In genomic region chr12:93379432-93380308, GRCh38 we compare ENCODE assay signal across 8 cellular contexts. TPM values are rescaled to one million over a fixed set of nuclear protein-coding genes. Genes with fewer than 3 reads are reported as not detected.
DNase-seq lines count a peak whose midpoint lies in the region; ATAC-seq, FAIRE-seq and TF ChIP-seq lines count a peak whose summit lies in the region.

No MANE protein-coding gene starts in this region.

- H3K4me2 ChIP-seq in KMS-11, result peak overlapping the region; percentile 78

- WGBS in body of pancreas, 2 donors, result 3% methylated on average over 7 of the region's 7 CpGs

- peaks cover 13% of the 10 kb centered on the region; the same call in 1 of the 2 replicates for H4K20me1 ChIP-seq in KMS-11 (ENCODE audit: insufficient read depth)

- peak in 1 of 5 donors; percentile 14 for DNase-seq in CD4-positive, alpha-beta memory T cell
- DNase-seq in body of pancreas (no peak), lower lobe of right lung (no peak), type B pancreatic cell (ENCODE audit: extremely low spot score, unreplicated experiment) (no peak), AG08395 (ENCODE audit: low spot score) (no peak), frontal cortex (ENCODE audit: low spot score in 2 of 2) (no peak)

- peaks cover 64% of the 10 kb centered on the region for H3K79me2 ChIP-seq in KMS-11 (ENCODE audit: insufficient read depth, low read depth)

- H3K4me3 ChIP-seq in CD4-positive, alpha-beta memory T cell (ENCODE audit: low read length in 2 of 2), result peak overlapping the region; percentile 71 to 88
- H3K4me3 ChIP-seq in KMS-11 (IDR thresholded peaks at IDR 0.05; ENCODE audit: insufficient read depth, low read depth, low read length) (no peak overlapping the region), body of pancreas (peak overlapping the region in 1 of 2 donors; percentile 97), lower lobe of right lung (peak overlapping the region; percentile 77)

- peaks cover 51% of the 10 kb centered on the region for H3K4me1 ChIP-seq in CD4-positive, alpha-beta memory T cell (ENCODE audit: insufficient read depth, low read length)
- H3K4me1 ChIP-seq in KMS-11 (ENCODE audit: low read depth, poor library complexity, severe bottlenecking) (peaks cover 23% of the 10 kb centered on the region), body of pancreas (peaks cover 54% of the 10 kb centered on the region), lower lobe of right lung (peaks cover 72% of the 10 kb centered on the region)

- no peaks in the 10 kb centered on the region for H3K27me3 Mint-ChIP-seq in CD4-positive, alpha-beta memory T cell
- H3K27me3 Mint-ChIP-seq in type B pancreatic cell, result no peaks in the 10 kb centered on the region

- intact Hi-C loops in CD4-positive, alpha-beta memory T cell (cut with micrococcal nuclease), result loop anchor here (2.0 to 10.0 kb wide), 3 partner anchors 17 to 1075 kb away; partner anchors contain the start of gene CEP83
- intact Hi-C loops in body of pancreas (cut with DNase I) (no loop called here), lower lobe of right lung (cut with DNase I) (no loop called here)

- no peaks in the 10 kb centered on the region for H3K27me3 ChIP-seq in CD4-positive, alpha-beta memory T cell (ENCODE audit: insufficient read depth, low read length)
- H3K27me3 ChIP-seq in KMS-11 (ENCODE audit: insufficient read depth, low read depth), result no peaks in the 10 kb centered on the region
- H3K27me3 ChIP-seq in body of pancreas, result no peaks in the 10 kb centered on the region
- H3K27me3 ChIP-seq in lower lobe of right lung (ENCODE audit: low read depth), result no peaks in the 10 kb centered on the region

- TF ChIP-seq POLR2A in body of pancreas (IDR thresholded peaks at IDR 0.05), result no peak

- no peak for FAIRE-seq in frontal cortex (lab: Jason Lieb, UNC)

- peaks cover 29 to 61% (median 45%) of the 10 kb centered on the region in 4 donors for H3K4me1 Mint-ChIP-seq in CD4-positive, alpha-beta memory T cell
- peaks cover 36% of the 10 kb centered on the region for H3K4me1 Mint-ChIP-seq in type B pancreatic cell (ENCODE audit: unreplicated experiment)

- H3K9ac ChIP-seq in KMS-11, result peak overlapping the region; percentile 82; the same call in 1 of the 2 replicates

- no peaks in the 10 kb centered on the region for H3K36me3 ChIP-seq in CD4-positive, alpha-beta memory T cell (ENCODE audit: insufficient read depth, low read length)
- H3K36me3 ChIP-seq in KMS-11 (ENCODE audit: insufficient read depth) (no peaks in the 10 kb centered on the region), body of pancreas (replicated peaks in 1 of 2; ENCODE audit: insufficient read depth in 1 of 2, low read depth in 2 of 2) (no peaks in the 10 kb centered on the region), lower lobe of right lung (no peaks in the 10 kb centered on the region)

- peak overlapping the region; percentile 98 to 100 (median 99) for H3K4me3 Mint-ChIP-seq in CD4-positive, alpha-beta memory T cell
- H3K4me3 Mint-ChIP-seq in type B pancreatic cell, result peak overlapping the region; percentile 99

- H3K36me3 Mint-ChIP-seq in CD4-positive, alpha-beta memory T cell, result peaks cover 0 to 11% of the 10 kb centered on the region in 2 donors
- peaks cover 13% of the 10 kb centered on the region for H3K36me3 Mint-ChIP-seq in type B pancreatic cell

- TF ChIP-seq CTCF in KMS-11 (conservative IDR thresholded peaks at IDR 0.05; ENCODE audit: low read depth, low read length) (no peak), body of pancreas (IDR thresholded peaks at IDR 0.05) (no peak), lower lobe of right lung (IDR thresholded peaks at IDR 0.05) (no peak), type B pancreatic cell (conservative IDR thresholded peaks at IDR 0.05) (no peak)

- H3K27ac Mint-ChIP-seq in CD4-positive, alpha-beta memory T cell, result peak overlapping the region; percentile 96 to 100 (median 99)
- peak overlapping the region; percentile 95 for H3K27ac Mint-ChIP-seq in type B pancreatic cell

- H3K9me3 Mint-ChIP-seq in CD4-positive, alpha-beta memory T cell, result no peaks in the 10 kb centered on the region
- H3K9me3 Mint-ChIP-seq in type B pancreatic cell, result no peaks in the 10 kb centered on the region

- no peak for ATAC-seq in body of pancreas
- ATAC-seq in lower lobe of right lung, result no peak
- ATAC-seq in GM18858 (IDR thresholded peaks at IDR 0.05; ENCODE audit: unreplicated experiment), result no peak

- POLR2A ChIA-PET in CD4-positive, alpha-beta memory T cell (lab: Charles Lee; ENCODE audit: partially characterized antibody), result interaction anchor here (1.3 to 2.4 kb wide), 3 partner anchors 62 to 450 kb away, joined by 3 to 11 read pairs (median 6); partner anchors contain the start of genes EEA1 and UBE2N

- H3K9me3 ChIP-seq in CD4-positive, alpha-beta memory T cell (ENCODE audit: control insufficient read depth in 1 of 2, low read length in 2 of 2), result no peaks in the 10 kb centered on the region
- H3K9me3 ChIP-seq in body of pancreas (no peaks in the 10 kb centered on the region), lower lobe of right lung (no peaks in the 10 kb centered on the region)

- no peak overlapping the region for H2AFZ ChIP-seq in KMS-11 (ENCODE audit: low read depth)

- H3K27ac ChIP-seq in CD4-positive, alpha-beta memory T cell (ENCODE audit: low read depth, low read length), result peak overlapping the region; percentile 84
- peak overlapping the region; percentile 84 for H3K27ac ChIP-seq in KMS-11
- H3K27ac ChIP-seq in body of pancreas, result peak overlapping the region; percentile 45 to 96 (median 93)
- H3K27ac ChIP-seq in lower lobe of right lung, result peak overlapping the region; percentile 89

- CTCF ChIA-PET in CD4-positive, alpha-beta memory T cell (lab: Charles Lee; ENCODE audit: partially characterized antibody), result interaction anchor here (0.7 to 4.5 kb wide), 12 partner anchors 12 to 568 kb away, joined by 3 to 39 read pairs (median 4); no protein-coding TSS in a partner anchor

RNA-seq across cellular contexts. Expression of gene NUDT4, which starts 1.9 kb away (rescaled TPM):
- total RNA-seq in CD4-positive, alpha-beta memory T cell, result 10 to 100 TPM; 41.8 to 45.2 TPM
- 10 to 100 TPM; 39.3 to 49.6 TPM for polyA plus RNA-seq in CD4-positive, alpha-beta memory T cell
- total RNA-seq in body of pancreas (10 to 100 TPM; 59.7 to 66.9 TPM), lower lobe of right lung (56.8 TPM), type B pancreatic cell (ENCODE audit: low replicate concordance) (89.8 and 172 TPM in 2 replicates), frontal cortex (148 TPM)
